1 cellular context compared by ENCODE assay signal in genomic region chr1:156500847-156501686, GRCh38.
TF ChIP-seq lines count a peak whose summit lies in the region.

No MANE protein-coding gene starts in this region.

TF ChIP-seq in HepG2, 621 proteins besides CTCF, POLR2A, EP300 and RAD21 (continued from another document and continues in another):
- TF ChIP-seq SETDB1 (CRISPR knock-in tag; IDR thresholded peaks at IDR 0.05; ENCODE audit: borderline replicate concordance) (no peak), ZNF18 (CRISPR knock-in tag; IDR thresholded peaks at IDR 0.05; ENCODE audit: insufficient replicate concordance) (peak; percentile 70), ZGPAT (CRISPR knock-in tag; IDR thresholded peaks at IDR 0.05) (peak; percentile 84; the same call in 1 of the 2 replicates), GRHL1 (CRISPR knock-in tag; conservative IDR thresholded peaks at IDR 0.05) (no peak), ZNF747 (CRISPR knock-in tag; IDR thresholded peaks at IDR 0.05; ENCODE audit: borderline replicate concordance) (no peak), ZNF83 (CRISPR knock-in tag; IDR thresholded peaks at IDR 0.05; ENCODE audit: borderline replicate concordance) (peak; percentile 66; the same call in 1 of the 2 replicates), SATB2 (CRISPR knock-in tag; IDR thresholded peaks at IDR 0.05) (peak; percentile 77; the same call in 1 of the 2 replicates), GTF3A (CRISPR knock-in tag; conservative IDR thresholded peaks at IDR 0.05) (no peak), NFKB2 (CRISPR knock-in tag; IDR thresholded peaks at IDR 0.05; ENCODE audit: borderline replicate concordance) (peak; percentile 86; the same call in 1 of the 2 replicates), NFIC (IDR thresholded peaks at IDR 0.05; ENCODE audit: low read length) (no peak; the same call in 1 of the 2 replicates), ZNF350 (CRISPR knock-in tag; IDR thresholded peaks at IDR 0.05; ENCODE audit: borderline replicate concordance, low read depth) (peak; percentile 90), DZIP1 (CRISPR knock-in tag; IDR thresholded peaks at IDR 0.05) (peak; percentile 71; the same call in 1 of the 2 replicates), TFDP1 (CRISPR knock-in tag; IDR thresholded peaks at IDR 0.05; ENCODE audit: borderline replicate concordance) (peak; percentile 63; the same call in 1 of the 2 replicates), IRF1 (CRISPR knock-in tag; IDR thresholded peaks at IDR 0.05; ENCODE audit: low read depth) (no peak), SMAD1 (CRISPR knock-in tag; IDR thresholded peaks at IDR 0.05; ENCODE audit: borderline replicate concordance, low read depth) (no peak), SOX5 (CRISPR knock-in tag; IDR thresholded peaks at IDR 0.05; ENCODE audit: borderline replicate concordance) (no peak; the same call in 1 of the 2 replicates), THYN1 (CRISPR knock-in tag; IDR thresholded peaks at IDR 0.05; ENCODE audit: borderline replicate concordance, low read depth) (no peak), AHR (CRISPR knock-in tag; IDR thresholded peaks at IDR 0.05) (peak; percentile 81; the same call in 1 of the 2 replicates), SP140L (CRISPR knock-in tag; IDR thresholded peaks at IDR 0.05; ENCODE audit: borderline replicate concordance) (0 out of 2 replicates have a peak, but pooled peaks have one; percentile 56), MLX (CRISPR knock-in tag; IDR thresholded peaks at IDR 0.05) (no peak), TCF7L2 (IDR thresholded peaks at IDR 0.05; ENCODE audit: low read depth, low read length) (no peak), HMGXB3 (CRISPR knock-in tag; IDR thresholded peaks at IDR 0.05; ENCODE audit: borderline replicate concordance) (0 out of 2 replicates have a peak, but pooled peaks have one; percentile 25), MBNL3 (CRISPR knock-in tag; conservative IDR thresholded peaks at IDR 0.05) (no peak), TFAP4 (IDR thresholded peaks at IDR 0.05; ENCODE audit: borderline replicate concordance, low read depth) (no peak), ZBTB21 (CRISPR knock-in tag; IDR thresholded peaks at IDR 0.05) (no peak; the same call in 1 of the 2 replicates), ZBTB49 (CRISPR knock-in tag; IDR thresholded peaks at IDR 0.05; ENCODE audit: borderline replicate concordance) (no peak), FOXM1 (CRISPR knock-in tag; IDR thresholded peaks at IDR 0.05) (no peak), IKZF5 (CRISPR knock-in tag; IDR thresholded peaks at IDR 0.05) (peak; percentile 89), ZNF17 (CRISPR knock-in tag; IDR thresholded peaks at IDR 0.05) (no peak), AGO2 (optimal IDR thresholded peaks at IDR 0.05; ENCODE audit: low read depth, low read length) (peak; percentile 75), PLSCR1 (CRISPR knock-in tag; IDR thresholded peaks at IDR 0.05; ENCODE audit: borderline replicate concordance) (peak; percentile 67; the same call in 1 of the 2 replicates), CHCHD3 (CRISPR knock-in tag; IDR thresholded peaks at IDR 0.05) (0 out of 2 replicates have a peak, but pooled peaks have one; percentile 52), KLF9 (CRISPR knock-in tag; IDR thresholded peaks at IDR 0.05; ENCODE audit: low read depth) (no peak)
